In the genomic region with DNA sequence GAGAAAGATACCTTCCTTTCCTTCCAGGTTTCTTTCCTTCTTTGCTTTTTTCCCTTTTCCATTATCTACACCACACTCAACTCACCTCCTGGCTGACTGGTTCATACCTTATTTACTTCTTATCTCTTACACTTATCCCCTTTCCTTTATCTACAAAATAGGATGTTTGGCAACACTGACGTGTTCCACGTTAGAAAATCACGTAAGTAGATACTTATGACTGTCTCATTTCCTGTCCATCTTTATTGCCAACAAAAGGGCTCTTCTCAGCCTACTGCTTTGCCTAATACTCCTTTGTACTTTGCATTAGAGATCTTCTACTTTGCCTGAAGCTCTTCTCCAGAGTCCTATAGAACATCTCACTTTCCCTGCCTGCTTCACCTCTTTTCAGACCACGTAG, we compare ENCODE assay signal across 13 cellular contexts. TPM values are rescaled to one million over a fixed set of nuclear protein-coding genes. Genes with fewer than 3 reads are reported as not detected.
A peak's percentile ranks its signal among the peaks of the same experiment; 100 is the strongest.
DNase-seq lines count a peak whose midpoint lies in the region; ATAC-seq and TF ChIP-seq lines count a peak whose summit lies in the region.
"Had no signal": no experiment of that assay in that cellular context is flagged by ENCODE, and none has a peak within 500 bp of the region (broad histone marks: within the 10 kb centered on the region; RNA-seq: fewer than 3 reads in every experiment).

No MANE protein-coding gene starts in this region.

- H3K79me2 ChIP-seq in SK-N-SH (ENCODE audit: insufficient read depth): no peaks in the 10 kb centered on the region

- H4K20me1 ChIP-seq in SK-N-SH (ENCODE audit: insufficient read depth): no peaks in the 10 kb centered on the region

- no peaks in the 10 kb centered on the region for H3K9me2 ChIP-seq in SK-N-SH

- no peaks in the 10 kb centered on the region for H3K9me3 ChIP-seq in SK-N-SH

- no peak overlapping the region for H3K9ac ChIP-seq in SK-N-SH

- TF ChIP-seq CTCF in AG10803 (conservative IDR thresholded peaks at IDR 0.05; ENCODE audit: low read length) (no peak), SK-N-SH (IDR thresholded peaks at IDR 0.05) (no peak), foreskin fibroblast (IDR thresholded peaks at IDR 0.05; ENCODE audit: low read depth, low read length) (no peak)

- no peak for ATAC-seq in GM18867 (IDR thresholded peaks at IDR 0.05; ENCODE audit: unreplicated experiment)
- ATAC-seq in HG02852 (IDR thresholded peaks at IDR 0.05; ENCODE audit: unreplicated experiment): no peak
- ATAC-seq: sciatic nerve had no signal

- peaks cover 6 to 13% of the 10 kb centered on the region in 2 experiments; a peak in 3 of 4 replicates for H3K4me1 ChIP-seq in SK-N-SH (ENCODE audit: control insufficient read depth in 1 of 2, insufficient read depth in 2 of 2, low read depth in 1 of 2, low read length in 1 of 2)

- WGBS in SK-N-SH (ENCODE audit: low lambda C conversion rate): 32% methylated on average over 4 of the region's 4 CpGs

- H2AFZ ChIP-seq in SK-N-SH (ENCODE audit: low read depth): peak overlapping the region; percentile 63; the same call in 1 of the 2 replicates

- H3K4me2 ChIP-seq in SK-N-SH: 0 out of 2 replicates have a peak overlapping the region, but pooled peaks have one; percentile 40

- H3F3A ChIP-seq in SK-N-SH (replicated peaks; ENCODE audit: insufficient read depth): peaks cover 6% of the 10 kb centered on the region

- H3K27ac ChIP-seq in SK-N-SH (ENCODE audit: low read depth in 2 of 2, low read length in 1 of 2): peak overlapping the region; percentile 44 to 48; a peak in 3 of 4 replicates
- H3K27ac ChIP-seq: coronary artery had no signal

- POLR2A ChIA-PET in SK-N-SH (lab: Yijun Ruan, JAX): no interaction called here

- peak; percentile 46 for DNase-seq in AG10803 (ENCODE audit: low read depth)
- peak; percentile 63 for DNase-seq in HCEC 1CT
- no peak for DNase-seq in SK-N-SH
- DNase-seq in foreskin fibroblast: peak; percentile 44 to 58
- DNase-seq in inferior parietal cortex (ENCODE audit: extremely low spot score): no peak
- no peak for DNase-seq in DMS114 treated with DMSO at 0.1 percent for 48 hours (lab: John Stamatoyannopoulos, UW; ENCODE audit: unreplicated experiment)
- DNase-seq: activated naive CD4-positive, alpha-beta T cell; NCI-H2171 treated with DMSO at 0.1 percent for 48 hours; SHP77 had no signal

- H3K36me3 ChIP-seq in SK-N-SH (replicated peaks in 1 of 2; ENCODE audit: control insufficient read depth in 1 of 2, insufficient read depth in 2 of 2, low read length in 1 of 2): peaks cover 0 to 4% of the 10 kb centered on the region in 2 experiments

- no peak overlapping the region for H3K4me3 ChIP-seq in AG10803 (ENCODE audit: low read length)
- H3K4me3 ChIP-seq in SK-N-SH (ENCODE audit: low read depth in 2 of 2, low read length in 1 of 2): no peak overlapping the region
- no peak overlapping the region for H3K4me3 ChIP-seq in foreskin fibroblast (ENCODE audit: low read depth in 1 of 2, low read length in 2 of 2)
- H3K4me3 ChIP-seq: coronary artery had no signal

- no peak for TF ChIP-seq RAD21 in SK-N-SH (IDR thresholded peaks at IDR 0.05; ENCODE audit: low read length)

- TF ChIP-seq EP300 in SK-N-SH (IDR thresholded peaks at IDR 0.05; ENCODE audit: borderline replicate concordance in 1 of 2, low read depth in 1 of 2, low read length in 1 of 2): no peak

- H3K27me3 ChIP-seq in SK-N-SH (ENCODE audit: insufficient read depth): no peaks in the 10 kb centered on the region

- CTCF ChIA-PET in SK-N-SH (lab: Yijun Ruan, JAX): interaction anchor here (0.6 kb wide), 1 partner anchor 916 kb away, joined by 3 read pairs; no protein-coding TSS in a partner anchor

TF ChIP-seq in SK-N-SH, 30 proteins besides CTCF, POLR2A, EP300 and RAD21:
- no peak for TF ChIP-seq YY1 (IDR thresholded peaks at IDR 0.05; ENCODE audit: low read depth)
- TF ChIP-seq GATA2 (CRISPR knock-in tag; IDR thresholded peaks at IDR 0.05): 0 out of 2 replicates have a peak, but pooled peaks have one; percentile 22

RNA-seq across cellular contexts. Expression of a gene that starts 25.1 kb away (rescaled TPM):
- polyA plus RNA-seq in SK-N-SH (2012; rRNA removed): 3.3 TPM in 2 replicates
- 4.5 and 4.7 TPM in 2 replicates for polyA plus RNA-seq in SK-N-SH (2012; cell fraction: cytosol; rRNA removed)
- 8.8 and 11.7 TPM in 2 replicates for polyA plus RNA-seq in SK-N-SH (2012; cell fraction: nucleus; rRNA removed)

Comparison
In these comparisons a context has a peak if more than half of its experiments do, and no peak if none do; other contexts are left out.
1. DNase-seq: peak in AG10803 (single experiment), HCEC 1CT (single experiment) and foreskin fibroblast (2 of 2); none in SK-N-SH (single experiment), inferior parietal cortex (single experiment) and DMS114 treated with DMSO at 0.1 percent for 48 hours (single experiment).